Comparison of ENCODE assay signal across 21 cellular contexts in the genomic region with DNA sequence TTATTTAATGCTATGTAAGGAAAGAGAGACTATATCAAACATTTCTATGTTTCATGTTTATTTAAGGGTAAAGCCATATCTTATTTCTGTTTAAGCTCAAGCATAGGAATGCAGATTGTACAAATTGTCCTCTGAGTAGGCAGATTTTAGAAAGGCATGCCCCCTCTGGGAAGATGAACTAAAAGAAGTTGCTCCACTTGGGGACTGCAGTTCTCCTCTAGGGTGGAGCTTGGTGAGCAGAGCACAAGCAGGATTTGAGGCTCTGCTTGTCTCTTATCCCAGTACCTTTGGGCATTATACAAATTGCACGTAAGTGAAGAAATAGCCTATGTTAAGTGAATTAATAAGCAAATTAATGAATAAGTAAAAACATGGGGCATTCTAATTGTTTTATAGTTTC.
"Had no signal": no experiment of that assay in that cellular context is flagged by ENCODE, and none has a peak within 500 bp of the region (broad histone marks: within the 10 kb centered on the region; RNA-seq: fewer than 3 reads in every experiment).

No MANE protein-coding gene starts in this region.

- H3K36me3 ChIP-seq: cardiac muscle cell, uterus had no signal

- H3K27me3 ChIP-seq: body of pancreas, foreskin keratinocyte, testis, uterus had no signal

- DNase-seq: activated CD4-positive, alpha-beta memory T cell treated with anti-CD3 and anti-CD28 coated beads for 36 hours; activated CD4-positive, alpha-beta T cell treated with anti-CD3 and anti-CD28 coated beads for 36 hours; activated naive CD4-positive, alpha-beta T cell treated with anti-CD3 and anti-CD28 coated beads, Interleukin-2, amount 10 ng/mL, durations not matched to agents 7 days and 5 days; activated T-cell treated with anti-CD3 and anti-CD28 coated beads, Interleukin-2, amount 50 U/mL, for 48 hours; body of pancreas; effector CD4-positive, alpha-beta T cell; foreskin keratinocyte; glutamatergic neuron; naive thymus-derived CD4-positive, alpha-beta T cell; occipital lobe; posterior cingulate gyrus; stimulated activated CD4-positive, alpha-beta T cell treated with anti-CD3 and anti-CD28 coated beads, Interleukin-15, amount 100 ng/mL, for 24 hours; stimulated activated CD8-positive, alpha-beta memory T cell treated with anti-CD3 and anti-CD28 coated beads, Interleukin-4, amount 100 ng/mL, for 48 hours; stimulated activated naive CD4-positive, alpha-beta T cell; T-helper 1 cell; T-helper 9 cell; testis; trophoblast cell; uterus had no signal

- H3K27ac ChIP-seq: body of pancreas, cardiac muscle cell, foreskin keratinocyte, skin epidermis, testis, uterus had no signal

- ATAC-seq: activated CD4-positive, alpha-beta T cell treated with anti-CD3 and anti-CD28 coated beads for 36 hours; body of pancreas; foreskin keratinocyte; naive thymus-derived CD4-positive, alpha-beta T cell had no signal

- H3K4me3 ChIP-seq: body of pancreas, cardiac muscle cell, skin epidermis, testis, uterus had no signal

- H3K9me3 ChIP-seq: body of pancreas, testis, uterus had no signal

- H3K4me1 ChIP-seq: body of pancreas, foreskin keratinocyte, testis, uterus had no signal
